In the genomic region with DNA sequence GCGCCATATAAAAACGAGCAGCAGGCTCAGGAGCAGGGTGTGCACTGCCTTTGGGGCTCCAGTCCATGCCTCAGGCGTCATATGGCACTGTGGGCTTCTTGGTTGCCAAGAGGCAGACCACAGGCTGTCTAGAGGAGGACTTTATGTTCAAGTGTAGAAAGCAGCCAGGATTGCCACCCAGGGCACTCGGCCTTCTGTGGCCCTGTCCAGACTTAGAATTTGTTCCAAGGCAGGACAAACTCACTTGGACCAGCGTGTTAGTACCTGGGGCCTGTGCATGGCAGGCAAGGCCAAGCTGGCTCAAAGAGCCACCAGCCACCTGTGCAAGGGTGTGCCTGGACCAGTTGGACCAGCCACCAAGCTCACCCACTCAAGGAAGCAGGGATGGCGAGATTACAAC, we compare ENCODE assay signal across 19 cellular contexts. TPM values are rescaled to one million over a fixed set of nuclear protein-coding genes. Genes with fewer than 3 reads are reported as not detected.
"Had no signal": no experiment of that assay in that cellular context is flagged by ENCODE, and none has a peak within 500 bp of the region (broad histone marks: within the 10 kb centered on the region; RNA-seq: fewer than 3 reads in every experiment).

No MANE protein-coding gene starts in this region.

RNA-seq across cellular contexts. Expression of gene POTEM, which starts 40.4 kb away (rescaled TPM):
- total RNA-seq: cerebellum, colonic mucosa, dermis microvascular lymphatic vessel endothelial cell, endodermal cell, esophagus mucosa, esophagus squamous epithelium, gastrocnemius medialis, glomerular endothelial cell, heart right ventricle, kidney epithelial cell, left cardiac atrium, left lung, left ventricle myocardium superior, lower lobe of right lung, lung microvascular endothelial cell, mesenteric fat pad, mesothelial cell of epicardium, mucosa of descending colon had no signal
- polyA plus RNA-seq: heart right ventricle, keratinocyte had no signal
